ENCODE assay signal across 1 cellular context in the genomic region with DNA sequence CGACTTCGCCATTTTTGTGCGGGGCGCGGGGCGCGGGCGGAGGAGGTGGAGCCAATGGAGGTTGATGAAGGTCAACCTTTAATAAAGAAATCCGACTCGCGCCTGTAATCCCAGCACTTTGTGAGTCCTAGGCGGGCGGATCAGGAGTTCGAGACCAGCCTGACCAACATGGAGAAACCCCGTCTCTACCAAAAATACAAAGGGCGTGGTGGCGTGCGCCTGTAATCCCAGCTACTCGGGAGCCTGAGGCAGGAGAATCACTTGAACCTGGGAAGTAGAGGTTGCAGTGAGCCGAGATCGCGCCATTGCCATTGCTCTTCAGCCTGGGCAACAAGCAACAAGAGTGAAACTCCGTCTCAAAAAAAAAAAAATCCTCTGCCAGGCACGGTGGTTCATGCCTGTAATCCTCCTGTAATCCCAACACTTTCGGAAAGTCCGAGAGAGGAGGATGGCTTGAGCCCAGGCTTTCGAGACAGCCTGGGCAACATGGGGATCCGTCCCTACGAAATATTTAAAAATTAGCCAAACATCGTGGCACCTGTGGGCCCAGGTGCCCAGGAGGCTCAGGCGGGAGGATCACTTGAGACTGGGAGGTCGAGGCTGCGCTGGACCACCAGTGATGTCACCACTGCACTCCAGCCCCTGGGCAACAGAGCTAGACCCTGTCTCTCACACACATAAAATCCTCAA.
TF ChIP-seq lines count a peak whose summit lies in the region.

No MANE protein-coding gene starts in this region.

TF ChIP-seq in HepG2, 621 proteins besides CTCF, POLR2A, EP300 and RAD21 (continued from another document and continues in another):
- TF ChIP-seq DMAP1 (CRISPR knock-in tag; IDR thresholded peaks at IDR 0.05) (no peak; the same call in 1 of the 2 replicates), THYN1 (CRISPR knock-in tag; IDR thresholded peaks at IDR 0.05; ENCODE audit: borderline replicate concordance, low read depth) (peak; percentile 75; the same call in 1 of the 2 replicates), ARNTL (CRISPR knock-in tag; IDR thresholded peaks at IDR 0.05) (0 out of 2 replicates have a peak, but pooled peaks have one; percentile 17), ZNF782 (CRISPR knock-in tag; IDR thresholded peaks at IDR 0.05; ENCODE audit: borderline replicate concordance) (0 out of 2 replicates have a peak, but pooled peaks have one; percentile 61), FOXA1 (IDR thresholded peaks at IDR 0.05) (no peak), FOXA1 (CRISPR knock-in tag; IDR thresholded peaks at IDR 0.05) (no peak), ZEB1 (IDR thresholded peaks at IDR 0.05; ENCODE audit: insufficient replicate concordance, low read depth) (peak; percentile 57), NONO (IDR thresholded peaks at IDR 0.05) (no peak), NONO (CRISPR knock-in tag; conservative IDR thresholded peaks at IDR 0.05) (0 out of 2 replicates have a peak, but pooled peaks have one; percentile 39), KLF16 (CRISPR knock-in tag; IDR thresholded peaks at IDR 0.05) (0 out of 4 replicates have a peak, but pooled peaks of 1 of the 2 experiments have one; percentile 33), ZMYM4 (CRISPR knock-in tag; IDR thresholded peaks at IDR 0.05) (peak; percentile 83; the same call in 1 of the 2 replicates), ELF3 (CRISPR knock-in tag; IDR thresholded peaks at IDR 0.05) (peak; percentile 8; the same call in 1 of the 2 replicates), KAT8 (CRISPR knock-in tag; IDR thresholded peaks at IDR 0.05) (0 out of 2 replicates have a peak, but pooled peaks have one; percentile 78), ZNF138 (CRISPR knock-in tag; IDR thresholded peaks at IDR 0.05; ENCODE audit: low read depth) (no peak), ZC3H13 (CRISPR knock-in tag; IDR thresholded peaks at IDR 0.05) (peak; percentile 12; the same call in 1 of the 2 replicates), CBX5 (CRISPR knock-in tag; IDR thresholded peaks at IDR 0.05; ENCODE audit: borderline replicate concordance) (0 out of 2 replicates have a peak, but pooled peaks have one; percentile 20), YEATS2 (CRISPR knock-in tag; IDR thresholded peaks at IDR 0.05; ENCODE audit: borderline replicate concordance) (0 out of 2 replicates have a peak, but pooled peaks have one; percentile 27), PAWR (CRISPR knock-in tag; IDR thresholded peaks at IDR 0.05; ENCODE audit: borderline replicate concordance) (0 out of 2 replicates have a peak, but pooled peaks have one; percentile 65), ZNF317 (CRISPR knock-in tag; IDR thresholded peaks at IDR 0.05) (no peak), NR2C2 (CRISPR knock-in tag; IDR thresholded peaks at IDR 0.05; ENCODE audit: borderline replicate concordance) (peak; percentile 34; the same call in 1 of the 2 replicates), ZNF510 (CRISPR knock-in tag; IDR thresholded peaks at IDR 0.05; ENCODE audit: low read depth) (peak; percentile 79; the same call in 1 of the 2 replicates), ZBTB38 (CRISPR knock-in tag; IDR thresholded peaks at IDR 0.05) (peak; percentile 69; the same call in 1 of the 2 replicates), ZBTB8A (CRISPR knock-in tag; IDR thresholded peaks at IDR 0.05; ENCODE audit: borderline replicate concordance, low read depth) (0 out of 2 replicates have a peak, but pooled peaks have one; percentile 54), PHF5A (CRISPR knock-in tag; IDR thresholded peaks at IDR 0.05; ENCODE audit: low read depth, unreplicated experiment) (no peak), ZNF30 (CRISPR knock-in tag; IDR thresholded peaks at IDR 0.05) (peak; percentile 17; the same call in 1 of the 2 replicates), ZZZ3 (CRISPR knock-in tag; IDR thresholded peaks at IDR 0.05; ENCODE audit: borderline replicate concordance) (0 out of 2 replicates have a peak, but pooled peaks have one; percentile 53), RARG (CRISPR knock-in tag; IDR thresholded peaks at IDR 0.05; ENCODE audit: low read depth) (0 out of 2 replicates have a peak, but pooled peaks have one; percentile 83), ERF (CRISPR knock-in tag; IDR thresholded peaks at IDR 0.05) (peak; percentile 4; the same call in 1 of the 2 replicates), SP5 (CRISPR knock-in tag; IDR thresholded peaks at IDR 0.05; ENCODE audit: borderline replicate concordance, low read depth) (peak; percentile 43; the same call in 1 of the 2 replicates)
- TF ChIP-seq, protein P1, sequence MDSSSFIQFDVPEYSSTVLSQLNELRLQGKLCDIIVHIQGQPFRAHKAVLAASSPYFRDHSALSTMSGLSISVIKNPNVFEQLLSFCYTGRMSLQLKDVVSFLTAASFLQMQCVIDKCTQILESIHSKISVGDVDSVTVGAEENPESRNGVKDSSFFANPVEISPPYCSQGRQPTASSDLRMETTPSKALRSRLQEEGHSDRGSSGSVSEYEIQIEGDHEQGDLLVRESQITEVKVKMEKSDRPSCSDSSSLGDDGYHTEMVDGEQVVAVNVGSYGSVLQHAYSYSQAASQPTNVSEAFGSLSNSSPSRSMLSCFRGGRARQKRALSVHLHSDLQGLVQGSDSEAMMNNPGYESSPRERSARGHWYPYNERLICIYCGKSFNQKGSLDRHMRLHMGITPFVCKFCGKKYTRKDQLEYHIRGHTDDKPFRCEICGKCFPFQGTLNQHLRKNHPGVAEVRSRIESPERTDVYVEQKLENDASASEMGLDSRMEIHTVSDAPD (CRISPR knock-in tag; IDR thresholded peaks at IDR 0.05): peak; percentile 44; the same call in 1 of the 2 replicates
- TF ChIP-seq, protein P2, sequence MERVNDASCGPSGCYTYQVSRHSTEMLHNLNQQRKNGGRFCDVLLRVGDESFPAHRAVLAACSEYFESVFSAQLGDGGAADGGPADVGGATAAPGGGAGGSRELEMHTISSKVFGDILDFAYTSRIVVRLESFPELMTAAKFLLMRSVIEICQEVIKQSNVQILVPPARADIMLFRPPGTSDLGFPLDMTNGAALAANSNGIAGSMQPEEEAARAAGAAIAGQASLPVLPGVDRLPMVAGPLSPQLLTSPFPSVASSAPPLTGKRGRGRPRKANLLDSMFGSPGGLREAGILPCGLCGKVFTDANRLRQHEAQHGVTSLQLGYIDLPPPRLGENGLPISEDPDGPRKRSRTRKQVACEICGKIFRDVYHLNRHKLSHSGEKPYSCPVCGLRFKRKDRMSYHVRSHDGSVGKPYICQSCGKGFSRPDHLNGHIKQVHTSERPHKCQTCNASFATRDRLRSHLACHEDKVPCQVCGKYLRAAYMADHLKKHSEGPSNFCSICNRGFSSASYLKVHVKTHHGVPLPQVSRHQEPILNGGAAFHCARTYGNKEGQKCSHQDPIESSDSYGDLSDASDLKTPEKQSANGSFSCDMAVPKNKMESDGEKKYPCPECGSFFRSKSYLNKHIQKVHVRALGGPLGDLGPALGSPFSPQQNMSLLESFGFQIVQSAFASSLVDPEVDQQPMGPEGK (CRISPR knock-in tag; IDR thresholded peaks at IDR 0.05): no peak
- TF ChIP-seq, protein P3, sequence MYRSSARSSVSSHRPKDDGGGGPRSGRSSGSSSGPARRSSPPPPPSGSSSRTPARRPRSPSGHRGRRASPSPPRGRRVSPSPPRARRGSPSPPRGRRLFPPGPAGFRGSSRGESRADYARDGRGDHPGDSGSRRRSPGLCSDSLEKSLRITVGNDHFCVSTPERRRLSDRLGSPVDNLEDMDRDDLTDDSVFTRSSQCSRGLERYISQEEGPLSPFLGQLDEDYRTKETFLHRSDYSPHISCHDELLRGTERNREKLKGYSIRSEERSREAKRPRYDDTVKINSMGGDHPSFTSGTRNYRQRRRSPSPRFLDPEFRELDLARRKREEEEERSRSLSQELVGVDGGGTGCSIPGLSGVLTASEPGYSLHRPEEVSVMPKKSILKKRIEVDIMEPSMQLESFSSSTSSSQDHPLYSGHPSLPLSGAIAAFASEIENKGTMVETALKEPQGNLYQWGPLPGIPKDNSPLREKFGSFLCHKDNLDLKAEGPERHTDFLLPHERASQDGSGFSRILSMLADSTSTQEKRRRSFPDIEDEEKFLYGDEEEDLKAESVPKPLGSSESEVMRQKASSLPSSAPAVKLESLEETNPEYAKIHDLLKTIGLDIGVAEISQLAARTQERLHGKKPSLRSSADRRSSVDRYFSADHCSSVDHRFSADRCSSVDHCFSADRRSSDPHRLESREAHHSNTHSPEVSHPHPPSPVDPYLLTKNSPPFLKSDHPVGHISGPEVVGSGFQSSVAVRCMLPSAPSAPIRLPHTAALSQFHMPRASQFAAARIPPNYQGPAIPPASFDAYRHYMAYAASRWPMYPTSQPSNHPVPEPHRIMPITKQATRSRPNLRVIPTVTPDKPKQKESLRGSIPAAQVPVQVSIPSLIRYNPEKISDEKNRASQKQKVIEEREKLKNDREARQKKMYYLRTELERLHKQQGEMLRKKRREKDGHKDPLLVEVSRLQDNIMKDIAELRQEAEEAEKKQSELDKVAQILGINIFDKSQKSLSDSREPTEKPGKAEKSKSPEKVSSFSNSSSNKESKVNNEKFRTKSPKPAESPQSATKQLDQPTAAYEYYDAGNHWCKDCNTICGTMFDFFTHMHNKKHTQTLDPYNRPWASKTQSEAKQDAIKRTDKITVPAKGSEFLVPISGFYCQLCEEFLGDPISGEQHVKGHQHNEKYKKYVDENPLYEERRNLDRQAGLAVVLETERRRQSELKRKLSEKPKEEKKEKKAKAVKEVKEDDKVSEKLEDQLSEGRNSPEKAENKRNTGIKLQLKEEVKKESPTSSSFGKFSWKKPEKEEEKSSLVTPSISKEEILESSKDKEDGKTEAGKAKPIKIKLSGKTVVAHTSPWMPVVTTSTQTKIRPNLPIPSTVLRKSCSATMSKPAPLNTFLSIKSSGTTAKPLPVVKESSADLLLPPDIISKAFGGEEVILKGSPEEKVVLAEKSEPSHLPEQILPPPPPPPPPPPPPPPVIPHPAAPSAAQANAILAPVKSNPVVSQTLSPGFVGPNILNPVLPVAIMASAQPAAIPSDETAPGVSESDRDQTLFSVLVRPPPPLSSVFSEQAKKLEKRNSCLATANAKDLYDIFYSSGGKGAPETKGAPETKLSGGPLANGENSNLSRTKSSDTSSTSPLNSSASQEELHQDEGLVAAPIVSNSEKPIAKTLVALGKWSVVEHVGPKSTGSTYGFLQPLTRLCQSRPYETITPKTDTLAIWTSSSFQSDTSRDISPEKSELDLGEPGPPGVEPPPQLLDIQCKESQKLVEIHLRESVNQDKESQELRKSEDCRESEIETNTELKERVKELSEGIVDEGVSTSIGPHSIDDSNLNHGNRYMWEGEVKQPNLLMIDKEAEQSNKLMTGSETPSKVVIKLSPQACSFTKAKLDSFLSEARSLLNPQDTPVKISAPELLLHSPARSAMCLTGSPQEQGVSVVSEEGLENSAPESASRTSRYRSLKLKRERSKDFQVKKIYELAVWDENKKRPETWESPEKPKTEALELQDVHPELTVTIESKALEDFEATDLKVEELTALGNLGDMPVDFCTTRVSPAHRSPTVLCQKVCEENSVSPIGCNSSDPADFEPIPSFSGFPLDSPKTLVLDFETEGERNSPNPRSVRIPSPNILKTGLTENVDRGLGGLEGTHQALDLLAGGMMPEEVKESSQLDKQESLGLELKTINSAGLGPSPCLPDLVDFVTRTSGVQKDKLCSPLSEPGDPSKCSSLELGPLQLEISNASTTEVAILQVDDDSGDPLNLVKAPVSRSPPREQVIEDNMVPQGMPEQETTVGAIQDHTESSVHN (CRISPR knock-in tag; IDR thresholded peaks at IDR 0.05): peak; percentile 96; the same call in 1 of the 2 replicates
- TF ChIP-seq, protein P4, sequence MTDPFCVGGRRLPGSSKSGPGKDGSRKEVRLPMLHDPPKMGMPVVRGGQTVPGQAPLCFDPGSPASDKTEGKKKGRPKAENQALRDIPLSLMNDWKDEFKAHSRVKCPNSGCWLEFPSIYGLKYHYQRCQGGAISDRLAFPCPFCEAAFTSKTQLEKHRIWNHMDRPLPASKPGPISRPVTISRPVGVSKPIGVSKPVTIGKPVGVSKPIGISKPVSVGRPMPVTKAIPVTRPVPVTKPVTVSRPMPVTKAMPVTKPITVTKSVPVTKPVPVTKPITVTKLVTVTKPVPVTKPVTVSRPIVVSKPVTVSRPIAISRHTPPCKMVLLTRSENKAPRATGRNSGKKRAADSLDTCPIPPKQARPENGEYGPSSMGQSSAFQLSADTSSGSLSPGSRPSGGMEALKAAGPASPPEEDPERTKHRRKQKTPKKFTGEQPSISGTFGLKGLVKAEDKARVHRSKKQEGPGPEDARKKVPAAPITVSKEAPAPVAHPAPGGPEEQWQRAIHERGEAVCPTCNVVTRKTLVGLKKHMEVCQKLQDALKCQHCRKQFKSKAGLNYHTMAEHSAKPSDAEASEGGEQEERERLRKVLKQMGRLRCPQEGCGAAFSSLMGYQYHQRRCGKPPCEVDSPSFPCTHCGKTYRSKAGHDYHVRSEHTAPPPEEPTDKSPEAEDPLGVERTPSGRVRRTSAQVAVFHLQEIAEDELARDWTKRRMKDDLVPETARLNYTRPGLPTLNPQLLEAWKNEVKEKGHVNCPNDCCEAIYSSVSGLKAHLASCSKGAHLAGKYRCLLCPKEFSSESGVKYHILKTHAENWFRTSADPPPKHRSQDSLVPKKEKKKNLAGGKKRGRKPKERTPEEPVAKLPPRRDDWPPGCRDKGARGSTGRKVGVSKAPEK (CRISPR knock-in tag; IDR thresholded peaks at IDR 0.05; ENCODE audit: borderline replicate concordance): 0 out of 2 replicates have a peak, but pooled peaks have one; percentile 26
- TF ChIP-seq, protein P5, sequence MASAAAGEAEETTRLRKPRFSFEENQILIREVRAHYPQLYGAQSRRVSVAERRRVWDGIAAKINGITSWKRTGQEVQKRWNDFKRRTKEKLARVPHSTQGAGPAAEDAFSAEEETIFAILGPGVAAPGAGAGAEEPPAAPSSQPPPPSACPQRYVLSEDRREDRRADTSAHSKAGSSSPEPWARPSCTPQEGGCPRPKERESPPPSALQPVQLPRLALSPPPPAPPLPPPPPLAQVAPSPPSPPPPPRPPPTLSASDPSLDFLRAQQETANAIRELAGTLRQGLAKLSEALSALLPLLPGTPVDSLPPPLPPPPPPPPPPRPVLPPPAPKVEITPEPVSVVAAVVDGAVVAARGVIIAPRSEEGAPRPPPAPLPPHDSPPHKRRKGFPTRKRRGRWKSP (CRISPR knock-in tag; IDR thresholded peaks at IDR 0.05): 0 out of 2 replicates have a peak, but pooled peaks have one; percentile 82
- TF ChIP-seq, protein P6, sequence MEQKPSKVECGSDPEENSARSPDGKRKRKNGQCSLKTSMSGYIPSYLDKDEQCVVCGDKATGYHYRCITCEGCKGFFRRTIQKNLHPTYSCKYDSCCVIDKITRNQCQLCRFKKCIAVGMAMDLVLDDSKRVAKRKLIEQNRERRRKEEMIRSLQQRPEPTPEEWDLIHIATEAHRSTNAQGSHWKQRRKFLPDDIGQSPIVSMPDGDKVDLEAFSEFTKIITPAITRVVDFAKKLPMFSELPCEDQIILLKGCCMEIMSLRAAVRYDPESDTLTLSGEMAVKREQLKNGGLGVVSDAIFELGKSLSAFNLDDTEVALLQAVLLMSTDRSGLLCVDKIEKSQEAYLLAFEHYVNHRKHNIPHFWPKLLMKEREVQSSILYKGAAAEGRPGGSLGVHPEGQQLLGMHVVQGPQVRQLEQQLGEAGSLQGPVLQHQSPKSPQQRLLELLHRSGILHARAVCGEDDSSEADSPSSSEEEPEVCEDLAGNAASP (CRISPR knock-in tag; IDR thresholded peaks at IDR 0.05; ENCODE audit: borderline replicate concordance): 0 out of 2 replicates have a peak, but pooled peaks have one; percentile 12
- TF ChIP-seq, protein P7, sequence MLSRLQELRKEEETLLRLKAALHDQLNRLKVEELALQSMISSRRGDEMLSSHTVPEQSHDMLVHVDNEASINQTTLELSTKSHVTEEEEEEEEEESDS (CRISPR knock-in tag; IDR thresholded peaks at IDR 0.05; ENCODE audit: borderline replicate concordance): peak; percentile 66; the same call in 1 of the 2 replicates
- TF ChIP-seq, protein P8, sequence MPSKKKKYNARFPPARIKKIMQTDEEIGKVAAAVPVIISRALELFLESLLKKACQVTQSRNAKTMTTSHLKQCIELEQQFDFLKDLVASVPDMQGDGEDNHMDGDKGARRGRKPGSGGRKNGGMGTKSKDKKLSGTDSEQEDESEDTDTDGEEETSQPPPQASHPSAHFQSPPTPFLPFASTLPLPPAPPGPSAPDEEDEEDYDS (CRISPR knock-in tag; IDR thresholded peaks at IDR 0.05): no peak; the same call in 1 of the 2 replicates
